24 cellular contexts compared by ENCODE assay signal in the genomic region with DNA sequence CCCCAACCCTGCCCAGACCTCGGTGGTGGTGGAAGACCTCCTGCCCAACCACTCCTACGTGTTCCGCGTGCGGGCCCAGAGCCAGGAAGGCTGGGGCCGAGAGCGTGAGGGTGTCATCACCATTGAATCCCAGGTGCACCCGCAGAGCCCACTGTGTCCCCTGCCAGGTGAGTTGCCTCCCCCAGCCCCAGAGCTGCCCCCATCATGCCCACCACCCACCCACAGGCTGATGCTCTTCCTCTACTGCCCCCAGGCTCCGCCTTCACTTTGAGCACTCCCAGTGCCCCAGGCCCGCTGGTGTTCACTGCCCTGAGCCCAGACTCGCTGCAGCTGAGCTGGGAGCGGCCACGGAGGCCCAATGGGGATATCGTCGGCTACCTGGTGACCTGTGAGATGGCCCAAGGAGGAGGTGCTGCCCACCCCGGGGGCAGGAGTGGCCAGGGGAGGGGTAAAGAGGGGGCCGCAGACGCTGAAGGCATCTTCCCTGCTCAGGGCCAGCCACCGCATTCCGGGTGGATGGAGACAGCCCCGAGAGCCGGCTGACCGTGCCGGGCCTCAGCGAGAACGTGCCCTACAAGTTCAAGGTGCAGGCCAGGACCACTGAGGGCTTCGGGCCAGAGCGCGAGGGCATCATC. TPM values are rescaled to one million over a fixed set of nuclear protein-coding genes. Genes with fewer than 3 reads are reported as not detected.
A peak's percentile ranks its signal among the peaks of the same experiment; 100 is the strongest.
DNase-seq lines count a peak whose midpoint lies in the region; ATAC-seq, FAIRE-seq and TF ChIP-seq lines count a peak whose summit lies in the region.
"Had no signal": no experiment of that assay in that cellular context is flagged by ENCODE, and none has a peak within 500 bp of the region (broad histone marks: within the 10 kb centered on the region; RNA-seq: fewer than 3 reads in every experiment).

No MANE protein-coding gene starts in this region.

- no peak for TF ChIP-seq RAD21 in HepG2 (CRISPR knock-in tag; IDR thresholded peaks at IDR 0.05)

- TF ChIP-seq POLR2A in HepG2 (IDR thresholded peaks at IDR 0.05; ENCODE audit: insufficient read depth in 1 of 2, low read depth in 2 of 2, low read length in 2 of 2) (no peak; a peak in 1 of 4 replicates), esophagus squamous epithelium (IDR thresholded peaks at IDR 0.05) (no peak)

- H2AFZ ChIP-seq in HepG2 (ENCODE audit: low read length): no peak overlapping the region
- H2AFZ ChIP-seq: GM23248 had no signal

- H3K9me3 ChIP-seq in HepG2 (ENCODE audit: low read length) (no peaks in the 10 kb centered on the region), esophagus squamous epithelium (no peaks in the 10 kb centered on the region)
- H3K9me3 ChIP-seq: BLaER1, HAP-1, SJSA1 had no signal

- no peaks in the 10 kb centered on the region for H3K79me2 ChIP-seq in HepG2 (ENCODE audit: insufficient read depth, low read length)

- no peak overlapping the region for H3K4me2 ChIP-seq in HepG2 (ENCODE audit: low read depth, low read length)

- CTCF ChIA-PET in RWPE1 (lab: Yijun Ruan, JAX): interaction anchor here (0.6 to 0.7 kb wide), 2 partner anchors 58 to 77 kb away, joined by 4 read pairs; no protein-coding TSS in a partner anchor
- CTCF ChIA-PET in HepG2 (lab: Yijun Ruan, JAX; ENCODE audit: low intra/inter-chr PET ratio, low total read pairs): no interaction called here

- in situ Hi-C loops in HepG2 (cut with HindIII; ENCODE audit: extremely low pct_ligation_motif_present, low pct_unique_long_range_greater_than_20kb): loop anchor here (10.0 kb wide), 1 partner anchor 142 kb away; no protein-coding TSS in a partner anchor

- intact Hi-C loops in Right ventricle myocardium inferior (cut with DNase I): loop anchor here (10.0 kb wide), 1 partner anchor 332 kb away; no protein-coding TSS in a partner anchor
- intact Hi-C loops in left cardiac atrium (cut with DNase I): loop anchor here in 1 of 2 donors (10.0 kb wide), 1 partner anchor 332 kb away; no protein-coding TSS in a partner anchor
- intact Hi-C loops in HepG2 (cut with micrococcal nuclease; ENCODE audit: unreplicated experiment): no loop called here
- intact Hi-C loops in esophagus squamous epithelium (cut with DNase I): loop anchor here (10.0 kb wide), 1 partner anchor 252 kb away; no protein-coding TSS in a partner anchor

- H3K9ac ChIP-seq in HepG2 (ENCODE audit: insufficient read depth, low read depth, low read length): no peak overlapping the region
- H3K9ac ChIP-seq: GM23248 had no signal

- POLR2A ChIA-PET in RWPE1 (lab: Yijun Ruan, JAX; ENCODE audit: low non-redundant PET): no interaction called here
- POLR2A ChIA-PET in HepG2 (lab: Yijun Ruan, JAX): interaction anchor here (4.4 to 5.8 kb wide), 3 partner anchors 8 to 23 kb away, joined by 49 to 116 read pairs (median 66); a partner anchor contains a TSS

- H3K27me3 ChIP-seq in HepG2 (ENCODE audit: control insufficient read depth in 1 of 2, insufficient read depth in 2 of 2, low read length in 2 of 2): no peaks in the 10 kb centered on the region
- no peaks in the 10 kb centered on the region for H3K27me3 ChIP-seq in esophagus squamous epithelium
- H3K27me3 ChIP-seq: BLaER1, SJSA1 had no signal

- no peak overlapping the region for H3K4me3 ChIP-seq in HepG2 (replicated peaks in 1 of 3; ENCODE audit: insufficient read depth in 1 of 3, low read depth in 2 of 3, low read length in 3 of 3)
- no peak overlapping the region for H3K4me3 ChIP-seq in esophagus squamous epithelium
- H3K4me3 ChIP-seq: BLaER1, GM23248, HAP-1, SJSA1 had no signal

- ATAC-seq in Right ventricle myocardium inferior (no peak), left cardiac atrium (no peak), HepG2 (no peak)

- TF ChIP-seq EP300 in HepG2 (IDR thresholded peaks at IDR 0.05; ENCODE audit: low read depth in 2 of 2, low read length in 2 of 2) (no peak), HepG2 (CRISPR knock-in tag; IDR thresholded peaks at IDR 0.05; ENCODE audit: borderline replicate concordance) (no peak)

- peaks cover 56% of the 10 kb centered on the region for H3K4me1 ChIP-seq in HepG2 (ENCODE audit: insufficient read depth, low read length)
- H3K4me1 ChIP-seq in esophagus squamous epithelium: peaks cover 12 to 49% (median 23%) of the 10 kb centered on the region in 3 donors

- 94% methylated on average over 28 of the region's 29 CpGs for WGBS in HepG2 (ENCODE audit: low lambda C conversion rate)
- 74 to 92% methylated on average over 5 to 7 of the region's 29 CpGs for WGBS in esophagus squamous epithelium, 2 donors

- DNase-seq in Right ventricle myocardium inferior (ENCODE audit: missing footprints) (peak; percentile 43), left cardiac atrium (no peak), RWPE1 (ENCODE audit: low spot score) (no peak), HepG2 (ENCODE audit: low spot score) (no peak), esophagus squamous epithelium (lab: John Stamatoyannopoulos, UW) (no peak), T-helper 9 cell (no peak), globus pallidus (ENCODE audit: low spot score) (no peak)
- no peak for DNase-seq in activated CD8-positive, alpha-beta memory T cell treated with anti-CD3 and anti-CD28 coated beads, Interleukin-2, amount 50 U/mL, for 4 hours
- DNase-seq: 8988T; CD4-positive, alpha-beta memory T cell; COR-L47; GM23248; NCI-H1048; NCI-H1417; NCI-H1694; NCI-H2029 treated with DMSO at 0.1 percent for 48 hours; NCI-H446 treated with DMSO at 0.1 percent for 48 hours; NCI-H526; Right ventricle myocardium superior had no signal

- BruUV-seq in HepG2 (replicated peaks; lab: Mats Ljungman, UMichigan): no TSS peak

- no peak for FAIRE-seq in HepG2 (lab: Jason Lieb, UNC)
- FAIRE-seq: G401.6, RCC 7860 had no signal

- H3K27ac ChIP-seq in RWPE1: peak overlapping the region; percentile 98
- no peak overlapping the region for H3K27ac ChIP-seq in HepG2 (ENCODE audit: extremely low read length, insufficient read depth, low read length)
- H3K27ac ChIP-seq in esophagus squamous epithelium: no peak overlapping the region
- H3K27ac ChIP-seq: BLaER1, GM23248, SJSA1 had no signal

- TF ChIP-seq CTCF in RWPE1 (conservative IDR thresholded peaks at IDR 0.05; ENCODE audit: low read depth) (no peak), HepG2 (CRISPR knock-in tag; IDR thresholded peaks at IDR 0.05) (no peak), esophagus squamous epithelium (IDR thresholded peaks at IDR 0.05) (no peak)

- H3K36me3 ChIP-seq in HepG2 (replicated peaks in 1 of 2; ENCODE audit: control insufficient read depth in 1 of 2, insufficient read depth in 2 of 2, low read length in 2 of 2) (no peaks in the 10 kb centered on the region), esophagus squamous epithelium (peaks cover 12 to 91% (median 35%) of the 10 kb centered on the region in 3 donors)
- H3K36me3 ChIP-seq: HAP-1 had no signal

- H4K20me1 ChIP-seq in HepG2 (ENCODE audit: insufficient read depth, low read length): no peaks in the 10 kb centered on the region
- H4K20me1 ChIP-seq: BLaER1 had no signal

RNA-seq across cellular contexts. Expression of a gene that starts 8.4 kb away (rescaled TPM):
- total RNA-seq in Right ventricle myocardium inferior (23.8 TPM), left cardiac atrium (10 to 100 TPM; 22.0 to 22.9 TPM), HepG2 (2016; rRNA removed; fragmentation: Illumina TruSeq; extraction: Trizol) (93.6 and 95.6 TPM in 2 replicates), esophagus squamous epithelium (10 to 100 TPM; 16.4 to 30.9 (median 20.2) TPM)
- total RNA-seq in HepG2 (2016; cell fraction: cytosol; rRNA removed; fragmentation: Illumina TruSeq; extraction: Trizol; ENCODE audit: low read depth): 31.6 and 39.5 TPM in 2 replicates
- 94.0 and 98.0 TPM in 2 replicates for total RNA-seq in HepG2 (2016; cell fraction: insoluble cytoplasmic fraction; rRNA removed; fragmentation: Illumina TruSeq; extraction: Trizol)
- 35.0 and 44.2 TPM in 2 replicates for total RNA-seq in HepG2 (2016; cell fraction: membrane; rRNA removed; fragmentation: Illumina TruSeq; extraction: Trizol)
- total RNA-seq in HepG2 (2016; cell fraction: nucleus; rRNA removed; fragmentation: Illumina TruSeq; extraction: Trizol): 44.3 and 48.9 TPM in 2 replicates
- 59.9 and 93.0 TPM in 2 replicates for polyA plus RNA-seq in HepG2 (2011; rRNA removed)
- 65.7 and 112 TPM in 2 replicates for polyA plus RNA-seq in HepG2 (2011; cell fraction: cytosol; rRNA removed)
- 162 and 164 TPM in 2 replicates for polyA plus RNA-seq in HepG2 (2011; cell fraction: nucleus; rRNA removed)
- 57.4 and 59.7 TPM in 2 replicates for polyA plus RNA-seq in HepG2 (2012)
- polyA plus RNA-seq in HepG2 (2016; cell fraction: cytosol; fragmentation: Illumina TruSeq; extraction: Trizol; ENCODE audit: low read depth): 29.0 and 30.8 TPM in 2 replicates
- 86.3 and 86.5 TPM in 2 replicates for polyA plus RNA-seq in HepG2 (2016; cell fraction: insoluble cytoplasmic fraction; fragmentation: Illumina TruSeq; extraction: Trizol; ENCODE audit: low read depth)
- polyA plus RNA-seq in HepG2 (2016; cell fraction: membrane; fragmentation: Illumina TruSeq; extraction: Trizol; ENCODE audit: low read depth): 25.3 and 27.1 TPM in 2 replicates
- 72.3 and 78.9 TPM in 2 replicates for polyA plus RNA-seq in HepG2 (2016; cell fraction: nucleus; fragmentation: Illumina TruSeq; extraction: Trizol; ENCODE audit: insufficient read depth, low read depth)
- 28.9 and 121 TPM in 2 replicates for polyA minus RNA-seq in HepG2 (2011; rRNA and poly(A)+ RNA removed; ENCODE audit: low replicate concordance)
- 45.9 and 49.6 TPM in 2 replicates for polyA minus RNA-seq in HepG2 (2011; cell fraction: cytosol; rRNA and poly(A)+ RNA removed)
- 26.3 and 28.6 TPM in 2 replicates for polyA minus RNA-seq in HepG2 (2011; cell fraction: nucleus; rRNA and poly(A)+ RNA removed)

RNA-seq across cellular contexts. Expression of a gene that starts 28.0 kb away (rescaled TPM):
- total RNA-seq in Right ventricle myocardium inferior: 16.0 TPM
- total RNA-seq in left cardiac atrium: 10 to 100 TPM; 15.8 to 17.8 TPM
- total RNA-seq in HepG2 (2016; rRNA removed; fragmentation: Illumina TruSeq; extraction: Trizol): 28.6 and 33.0 TPM in 2 replicates
- 37.2 and 44.0 TPM in 2 replicates for total RNA-seq in HepG2 (2016; cell fraction: cytosol; rRNA removed; fragmentation: Illumina TruSeq; extraction: Trizol; ENCODE audit: low read depth)
- total RNA-seq in HepG2 (2016; cell fraction: insoluble cytoplasmic fraction; rRNA removed; fragmentation: Illumina TruSeq; extraction: Trizol): 21.2 and 33.0 TPM in 2 replicates
- total RNA-seq in HepG2 (2016; cell fraction: membrane; rRNA removed; fragmentation: Illumina TruSeq; extraction: Trizol): 58.6 and 59.5 TPM in 2 replicates
- total RNA-seq in HepG2 (2016; cell fraction: nucleus; rRNA removed; fragmentation: Illumina TruSeq; extraction: Trizol): 38.6 and 43.6 TPM in 2 replicates
- polyA plus RNA-seq in HepG2 (2011; rRNA removed): 30.7 and 31.6 TPM in 2 replicates
- polyA plus RNA-seq in HepG2 (2011; cell fraction: cytosol; rRNA removed): 18.7 and 21.7 TPM in 2 replicates
- 50.0 and 56.4 TPM in 2 replicates for polyA plus RNA-seq in HepG2 (2011; cell fraction: nucleus; rRNA removed)
- 20.8 and 23.9 TPM in 2 replicates for polyA plus RNA-seq in HepG2 (2012)
- 55.3 and 62.7 TPM in 2 replicates for polyA plus RNA-seq in HepG2 (2016; cell fraction: cytosol; fragmentation: Illumina TruSeq; extraction: Trizol; ENCODE audit: low read depth)
- polyA plus RNA-seq in HepG2 (2016; cell fraction: insoluble cytoplasmic fraction; fragmentation: Illumina TruSeq; extraction: Trizol; ENCODE audit: low read depth): 28.7 and 35.1 TPM in 2 replicates
- polyA plus RNA-seq in HepG2 (2016; cell fraction: membrane; fragmentation: Illumina TruSeq; extraction: Trizol; ENCODE audit: low read depth): 64.7 and 69.9 TPM in 2 replicates
- polyA plus RNA-seq in HepG2 (2016; cell fraction: nucleus; fragmentation: Illumina TruSeq; extraction: Trizol; ENCODE audit: insufficient read depth, low read depth): 52.8 and 60.0 TPM in 2 replicates
- polyA minus RNA-seq in HepG2 (2011; rRNA and poly(A)+ RNA removed; ENCODE audit: low replicate concordance): 24.3 and 28.1 TPM in 2 replicates
- 10.4 and 14.9 TPM in 2 replicates for polyA minus RNA-seq in HepG2 (2011; cell fraction: cytosol; rRNA and poly(A)+ RNA removed)
- polyA minus RNA-seq in HepG2 (2011; cell fraction: nucleus; rRNA and poly(A)+ RNA removed): 78.9 and 91.3 TPM in 2 replicates
- total RNA-seq in esophagus squamous epithelium: 10 to 100 TPM; 14.8 to 27.3 (median 20.4) TPM

RNA-seq across cellular contexts. Expression of a gene that starts 35.3 kb away (rescaled TPM):
- total RNA-seq in Right ventricle myocardium inferior: 7.5 TPM
- total RNA-seq in left cardiac atrium: 10 to 100 TPM; 18.9 to 26.9 TPM
- 4.0 and 6.9 TPM in 2 replicates for total RNA-seq in HepG2 (2016; rRNA removed; fragmentation: Illumina TruSeq; extraction: Trizol)
- 9.2 and 10.4 TPM in 2 replicates for total RNA-seq in HepG2 (2016; cell fraction: cytosol; rRNA removed; fragmentation: Illumina TruSeq; extraction: Trizol; ENCODE audit: low read depth)
- 3.9 and 6.3 TPM in 2 replicates for total RNA-seq in HepG2 (2016; cell fraction: insoluble cytoplasmic fraction; rRNA removed; fragmentation: Illumina TruSeq; extraction: Trizol)
- 10.1 and 14.6 TPM in 2 replicates for total RNA-seq in HepG2 (2016; cell fraction: membrane; rRNA removed; fragmentation: Illumina TruSeq; extraction: Trizol)
- total RNA-seq in HepG2 (2016; cell fraction: nucleus; rRNA removed; fragmentation: Illumina TruSeq; extraction: Trizol): 3.7 and 3.9 TPM in 2 replicates
- polyA plus RNA-seq in HepG2 (2011; rRNA removed): 14.5 and 14.7 TPM in 2 replicates
- 5.1 and 8.2 TPM in 2 replicates for polyA plus RNA-seq in HepG2 (2011; cell fraction: cytosol; rRNA removed)
- 28.7 and 39.5 TPM in 2 replicates for polyA plus RNA-seq in HepG2 (2011; cell fraction: nucleus; rRNA removed)
- polyA plus RNA-seq in HepG2 (2012): 13.2 and 14.2 TPM in 2 replicates
- polyA plus RNA-seq in HepG2 (2016; cell fraction: cytosol; fragmentation: Illumina TruSeq; extraction: Trizol; ENCODE audit: low read depth): 36.1 and 40.9 TPM in 2 replicates
- 10.5 and 16.8 TPM in 2 replicates for polyA plus RNA-seq in HepG2 (2016; cell fraction: insoluble cytoplasmic fraction; fragmentation: Illumina TruSeq; extraction: Trizol; ENCODE audit: low read depth)
- polyA plus RNA-seq in HepG2 (2016; cell fraction: membrane; fragmentation: Illumina TruSeq; extraction: Trizol; ENCODE audit: low read depth): 41.4 and 43.0 TPM in 2 replicates
- 20.5 and 28.1 TPM in 2 replicates for polyA plus RNA-seq in HepG2 (2016; cell fraction: nucleus; fragmentation: Illumina TruSeq; extraction: Trizol; ENCODE audit: insufficient read depth, low read depth)
- 25.3 and 28.4 TPM in 2 replicates for polyA minus RNA-seq in HepG2 (2011; rRNA and poly(A)+ RNA removed; ENCODE audit: low replicate concordance)
- polyA minus RNA-seq in HepG2 (2011; cell fraction: cytosol; rRNA and poly(A)+ RNA removed): 8.4 and 12.7 TPM in 2 replicates
- 3.2 and 6.3 TPM in 2 replicates for polyA minus RNA-seq in HepG2 (2011; cell fraction: nucleus; rRNA and poly(A)+ RNA removed)
- total RNA-seq in esophagus squamous epithelium: 100 to 1,000 TPM in 1 of 4 donors, 10 to 100 TPM in 3; 60.6 to 115 (median 82.3) TPM
- total RNA-seq: SJSA1 had no signal
